ENCODE assay signal across 10 cellular contexts in the genomic region with DNA sequence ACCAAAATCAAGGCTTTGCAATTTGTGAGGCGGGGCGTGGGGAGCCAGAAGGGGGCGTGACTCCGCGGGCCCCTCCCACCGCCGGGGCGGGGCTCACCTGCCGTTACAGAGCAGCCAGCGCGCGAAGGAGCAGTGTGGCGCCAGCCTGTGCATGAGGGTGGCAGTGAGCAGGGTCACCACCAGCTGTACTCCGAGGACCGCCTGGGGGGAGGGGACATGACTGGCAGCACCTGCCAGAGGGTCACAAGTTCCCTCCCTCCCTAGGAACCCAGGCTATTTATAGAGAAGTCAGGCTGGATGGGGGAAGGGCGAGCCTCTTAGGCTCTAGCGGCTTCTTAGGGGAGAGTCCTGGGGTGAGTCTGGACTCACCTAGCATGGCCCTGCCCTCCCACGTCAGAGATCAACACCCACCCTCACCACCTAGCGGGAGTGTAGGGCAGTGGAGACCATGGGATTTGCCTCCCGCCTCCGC. TPM values are rescaled to one million over a fixed set of nuclear protein-coding genes. Genes with fewer than 3 reads are reported as not detected.
DNase-seq lines count a peak whose midpoint lies in the region; ATAC-seq and TF ChIP-seq lines count a peak whose summit lies in the region.
"Had no signal": no experiment of that assay in that cellular context is flagged by ENCODE, and none has a peak within 500 bp of the region (broad histone marks: within the 10 kb centered on the region; RNA-seq: fewer than 3 reads in every experiment).

No MANE protein-coding gene starts in this region.

- H2AFZ ChIP-seq in SU-DHL-6 (ENCODE audit: low read depth, low read length, severe bottlenecking): no peak overlapping the region
- H2AFZ ChIP-seq in hepatocyte: no peak overlapping the region

- TF ChIP-seq EP300 in gastroesophageal sphincter (IDR thresholded peaks at IDR 0.05): no peak

- TF ChIP-seq CTCF in SU-DHL-6 (IDR thresholded peaks at IDR 0.05; ENCODE audit: insufficient read depth, low read length, poor library complexity, severe bottlenecking) (no peak), hepatocyte (IDR thresholded peaks at IDR 0.05; ENCODE audit: poor library complexity) (no peak), gastroesophageal sphincter (IDR thresholded peaks at IDR 0.05) (no peak)

- no peak for TF ChIP-seq POLR2A in gastroesophageal sphincter (IDR thresholded peaks at IDR 0.05)

- DNase-seq in LHCN-M2 (ENCODE audit: low read depth): peak; percentile 6
- peak; percentile 51 for DNase-seq in hepatocyte (ENCODE audit: low spot score)
- peak in 2 of 3 experiments; percentile 24 to 41 for DNase-seq in stimulated activated CD4-positive, alpha-beta T cell treated with anti-CD3 and anti-CD28 coated beads, TNF-alpha, amount 100 ng/mL, for 24 hours (ENCODE audit: low read depth in 3 of 3)
- no peak for DNase-seq in NCI-H2081 treated with DMSO at 0.1 percent for 48 hours (lab: John Stamatoyannopoulos, UW)
- DNase-seq: KG1, ovary had no signal

- WGBS in hepatocyte (ENCODE audit: low lambda C conversion rate, missing lambda C conversion rate): 30% methylated on average over 21 of the region's 21 CpGs
- 20 to 28% methylated on average over 1 to 7 of the region's 21 CpGs for WGBS in gastroesophageal sphincter (ENCODE audit: low coverage in 1 of 2), 2 donors

- H3K4me1 ChIP-seq in hepatocyte (ENCODE audit: insufficient read depth) (peaks cover 8% of the 10 kb centered on the region), gastroesophageal sphincter (peaks cover 0 to 25% (median 7%) of the 10 kb centered on the region in 3 donors)

- H3K4me3 ChIP-seq in SU-DHL-6 (ENCODE audit: insufficient read depth, low read length, poor library complexity, severe bottlenecking) (no peak overlapping the region), hepatocyte (no peak overlapping the region), gastroesophageal sphincter (no peak overlapping the region)
- H3K4me3 ChIP-seq: ovary had no signal

- H3K4me2 ChIP-seq in SU-DHL-6 (ENCODE audit: low read depth, low read length, poor library complexity, severe bottlenecking) (peak overlapping the region; percentile 20), hepatocyte (peak overlapping the region; percentile 56)

- H3K9me2 ChIP-seq in SU-DHL-6 (replicated peaks; ENCODE audit: insufficient read depth, low read length) (no peaks in the 10 kb centered on the region), hepatocyte (replicated peaks; ENCODE audit: insufficient read depth) (no peaks in the 10 kb centered on the region)

- peaks cover 8% of the 10 kb centered on the region; the same call in 1 of the 2 replicates for H3F3A ChIP-seq in SU-DHL-6 (ENCODE audit: insufficient read depth)

- H3K79me2 ChIP-seq in SU-DHL-6 (ENCODE audit: insufficient read depth, low read length) (peaks cover 9% of the 10 kb centered on the region), hepatocyte (peaks cover 8% of the 10 kb centered on the region)

- H3K27ac ChIP-seq in SU-DHL-6 (ENCODE audit: low read depth, low read length) (no peak overlapping the region), hepatocyte (no peak overlapping the region), gastroesophageal sphincter (no peak overlapping the region)
- H3K27ac ChIP-seq: ovary had no signal

- H3K27me3 ChIP-seq in SU-DHL-6 (ENCODE audit: low read length) (no peaks in the 10 kb centered on the region), hepatocyte (no peaks in the 10 kb centered on the region), gastroesophageal sphincter (no peaks in the 10 kb centered on the region)
- H3K27me3 ChIP-seq: ovary had no signal

- H3K9me3 ChIP-seq in SU-DHL-6 (ENCODE audit: insufficient read depth, low read length) (peaks cover 8% of the 10 kb centered on the region), hepatocyte (ENCODE audit: low read depth) (no peaks in the 10 kb centered on the region), gastroesophageal sphincter (peaks cover 0 to 15% (median 0%) of the 10 kb centered on the region in 3 donors)

- H4K20me1 ChIP-seq in SU-DHL-6 (ENCODE audit: low read depth, low read length) (no peaks in the 10 kb centered on the region), hepatocyte (ENCODE audit: insufficient read depth, poor library complexity, severe bottlenecking) (no peaks in the 10 kb centered on the region)

- ATAC-seq in gastroesophageal sphincter (no peak), HG03135 (IDR thresholded peaks at IDR 0.05; ENCODE audit: unreplicated experiment) (no peak)
- ATAC-seq: activated CD4-positive, CD25-positive, alpha-beta regulatory T cell treated with anti-CD3 and anti-CD28 coated beads, Interleukin-2, amount 50 U/mL, for 24 hours had no signal

- no peak overlapping the region for H3K9ac ChIP-seq in SU-DHL-6 (ENCODE audit: low read length)

- H3K36me3 ChIP-seq in SU-DHL-6 (ENCODE audit: low read length) (0 out of 2 replicates have a peak, but pooled peaks cover 4% of the 10 kb centered on the region), hepatocyte (replicated peaks; ENCODE audit: insufficient read depth, low read depth) (no peaks in the 10 kb centered on the region), gastroesophageal sphincter (peaks cover 0 to 18% of the 10 kb centered on the region in 2 donors)
- H3K36me3 ChIP-seq: ovary had no signal

RNA-seq across cellular contexts. Expression of a gene that starts 3.6 kb away (rescaled TPM):
- total RNA-seq in LHCN-M2 (2014; rRNA removed) (26.1 and 26.7 TPM in 2 replicates), hepatocyte (19.6 and 22.1 TPM in 2 replicates), gastroesophageal sphincter (10 to 100 TPM; 16.7 to 24.5 (median 20.1) TPM)
- polyA plus RNA-seq in LHCN-M2 (2012): 17.9 TPM
- 48.5 and 51.3 TPM in 2 replicates for polyA plus RNA-seq in hepatocyte

RNA-seq across cellular contexts. Expression of a gene that starts 35.3 kb away (rescaled TPM):
- total RNA-seq in LHCN-M2 (2014; rRNA removed) (0.17 and 0.32 TPM in 2 replicates), hepatocyte (0.32 and 0.70 TPM in 2 replicates), gastroesophageal sphincter (not detected)
- 0.11 TPM for polyA plus RNA-seq in LHCN-M2 (2012)
- 2.6 and 3.7 TPM in 2 replicates for polyA plus RNA-seq in hepatocyte

RNA-seq across cellular contexts. Expression of a gene that starts 57.2 kb away (rescaled TPM):
- total RNA-seq in LHCN-M2 (2014; rRNA removed) (19.6 and 27.0 TPM in 2 replicates), hepatocyte (13.1 and 13.7 TPM in 2 replicates), gastroesophageal sphincter (10 to 100 TPM in 3 of 4 donors, 1 to 10 TPM in 1; 9.4 to 28.8 (median 14.7) TPM)
- 32.6 TPM for polyA plus RNA-seq in LHCN-M2 (2012)
- polyA plus RNA-seq in hepatocyte: 25.6 and 34.2 TPM in 2 replicates

RNA-seq across cellular contexts. Expression of a gene that starts 57.3 kb away (rescaled TPM):
- total RNA-seq in LHCN-M2 (2014; rRNA removed) (66.9 and 71.8 TPM in 2 replicates), hepatocyte (35.1 and 44.7 TPM in 2 replicates), gastroesophageal sphincter (10 to 100 TPM; 36.2 to 46.6 (median 40.9) TPM)
- polyA plus RNA-seq in LHCN-M2 (2012): 105 TPM
- polyA plus RNA-seq in hepatocyte: 85.7 and 88.3 TPM in 2 replicates
